ENCODE assay signal across 8 cellular contexts in the genomic region with DNA sequence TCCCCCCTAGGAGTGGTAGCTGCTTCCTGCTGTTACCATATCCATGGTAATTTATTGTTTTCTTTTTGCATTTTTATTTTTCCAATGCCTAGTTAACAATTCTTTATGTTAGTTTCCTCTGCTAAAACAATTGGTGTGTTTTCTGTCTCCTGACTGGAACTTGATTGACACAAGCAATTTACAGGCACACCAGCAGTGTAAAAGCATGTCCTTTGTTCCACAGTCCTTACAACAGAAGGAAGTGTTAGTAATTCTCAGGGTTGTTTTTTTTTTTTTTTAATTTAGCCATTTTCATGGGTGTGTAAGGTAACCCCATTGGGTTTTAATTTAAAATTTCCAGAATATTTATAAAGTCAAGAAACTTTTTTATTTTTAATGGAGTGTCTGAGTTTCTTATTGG.
"Had no signal": no experiment of that assay in that cellular context is flagged by ENCODE, and none has a peak within 500 bp of the region (broad histone marks: within the 10 kb centered on the region; RNA-seq: fewer than 3 reads in every experiment).

No MANE protein-coding gene starts in this region.

- H3K27ac Mint-ChIP-seq: HFFc6, IgD-negative memory B cell had no signal

- H3K4me3 ChIP-seq: GM23248 had no signal

- DNase-seq: GM23248, H9, HCEC 1CT, HFFc6, KBM-7 had no signal

- H3K27ac ChIP-seq: GM23248, HL-60 had no signal

- H3K9me3 Mint-ChIP-seq: HFFc6, IgD-negative memory B cell had no signal

- ATAC-seq: HepG2 had no signal

- H3K4me3 Mint-ChIP-seq: H9, HFFc6, IgD-negative memory B cell had no signal

- H3K36me3 Mint-ChIP-seq: IgD-negative memory B cell had no signal
